ENCODE assay signal across 1 cellular context in genomic region chr2:233033672-233034071, GRCh38.
TF ChIP-seq lines count a peak whose summit lies in the region.

No MANE protein-coding gene starts in this region.

TF ChIP-seq in HCT116, 20 proteins besides CTCF, POLR2A, EP300 and RAD21:
- no peak for TF ChIP-seq EZH2phosphoT487 (IDR thresholded peaks at IDR 0.05; ENCODE audit: borderline replicate concordance)
- TF ChIP-seq SRF (IDR thresholded peaks at IDR 0.05; ENCODE audit: low read depth), result no peak
- no peak for TF ChIP-seq CBX3 (IDR thresholded peaks at IDR 0.05; ENCODE audit: low read depth)
- no peak for TF ChIP-seq ZNF274 (IDR thresholded peaks at IDR 0.05; ENCODE audit: low read depth, low read length)
- no peak for TF ChIP-seq SIN3A (IDR thresholded peaks at IDR 0.05; ENCODE audit: low read depth)
- no peak for TF ChIP-seq SP1 (IDR thresholded peaks at IDR 0.05; ENCODE audit: low read depth)
- no peak for TF ChIP-seq FOSL1 (IDR thresholded peaks at IDR 0.05; ENCODE audit: low read depth)
- no peak for TF ChIP-seq JUND (IDR thresholded peaks at IDR 0.05)
- no peak for TF ChIP-seq ZBTB33 (IDR thresholded peaks at IDR 0.05; ENCODE audit: extremely low read depth, insufficient replicate concordance, low read length)
- no peak for TF ChIP-seq ZFX (IDR thresholded peaks at IDR 0.05)
- no peak for TF ChIP-seq POLR2AphosphoS5 (IDR thresholded peaks at IDR 0.05; ENCODE audit: low read depth, low read length)
- TF ChIP-seq EGR1 (IDR thresholded peaks at IDR 0.05; ENCODE audit: low read depth), result no peak
- TF ChIP-seq YY1 (IDR thresholded peaks at IDR 0.05; ENCODE audit: extremely low read depth, insufficient replicate concordance, low read depth, low read length), result no peak
- TF ChIP-seq TCF7L2 (IDR thresholded peaks at IDR 0.05; ENCODE audit: borderline replicate concordance, extremely low read depth, insufficient read depth, insufficient read length), result no peak
- no peak for TF ChIP-seq ELF1 (IDR thresholded peaks at IDR 0.05; ENCODE audit: borderline replicate concordance, low read depth)
- no peak for TF ChIP-seq MAX (IDR thresholded peaks at IDR 0.05)
- no peak for TF ChIP-seq REST (IDR thresholded peaks at IDR 0.05; ENCODE audit: low read depth)
- TF ChIP-seq ATF3 (IDR thresholded peaks at IDR 0.05), result no peak
